Comparison of ENCODE assay signal across 8 cellular contexts in genomic region chr11:13343931-13344717, GRCh38.
DNase-seq lines count a peak whose midpoint lies in the region; ATAC-seq, FAIRE-seq and TF ChIP-seq lines count a peak whose summit lies in the region.

No MANE protein-coding gene starts in this region.

- H3K4me3 ChIP-seq in DND-41 (ENCODE audit: low read depth in 1 of 2, low read length in 2 of 2) (no peak overlapping the region), adrenal gland (no peak overlapping the region), small intestine (ENCODE audit: low read depth in 1 of 2, low read length in 2 of 2) (no peak overlapping the region)

- peak; percentile 77 for DNase-seq in DND-41
- DNase-seq in H4 (ENCODE audit: low spot score) = peak; percentile 81
- DNase-seq in NCI-H1105 treated with DMSO at 0.1 percent for 48 hours (lab: John Stamatoyannopoulos, UW) = peak; percentile 73
- peak; percentile 37 to 70 (median 44) for DNase-seq in T-helper 17 cell
- DNase-seq in adrenal gland = peak; percentile 62 to 90 (median 73)
- peak; percentile 74 for DNase-seq in hepatic stellate cell (ENCODE audit: low spot score)
- DNase-seq in small intestine = peak; percentile 81

- H3K9me3 ChIP-seq in DND-41 (ENCODE audit: insufficient read depth, low read length, severe bottlenecking) = no peaks in the 10 kb centered on the region
- H3K9me3 ChIP-seq in T-helper 17 cell (ENCODE audit: control insufficient read depth, low read length, poor library complexity, severe bottlenecking) = no peaks in the 10 kb centered on the region
- no peaks in the 10 kb centered on the region for H3K9me3 ChIP-seq in adrenal gland (replicated peaks in 1 of 3)
- H3K9me3 ChIP-seq in small intestine (ENCODE audit: control insufficient read depth, low read depth) = no peaks in the 10 kb centered on the region

- no peak overlapping the region for H2AFZ ChIP-seq in DND-41 (ENCODE audit: low read depth, low read length)

- no peak overlapping the region for H3K4me2 ChIP-seq in DND-41 (ENCODE audit: insufficient read depth, low read length)

- peak overlapping the region; percentile 87 for H3K27ac Mint-ChIP-seq in T-helper 17 cell

- H3K27me3 ChIP-seq in DND-41 (ENCODE audit: insufficient read depth, low read length, poor library complexity) (no peaks in the 10 kb centered on the region), adrenal gland (no peaks in the 10 kb centered on the region), small intestine (ENCODE audit: control insufficient read depth in 2 of 2, insufficient read depth in 2 of 2, low read length in 2 of 2) (no peaks in the 10 kb centered on the region)

- TF ChIP-seq CTCF in DND-41 (IDR thresholded peaks at IDR 0.05; ENCODE audit: borderline replicate concordance, extremely low read depth, low read length, poor library complexity, severe bottlenecking) (peak; percentile 91), adrenal gland (IDR thresholded peaks at IDR 0.05) (peak; percentile 77 to 88 (median 85))

- no peak for FAIRE-seq in small intestine (lab: Jason Lieb, UNC)

- H3K4me1 Mint-ChIP-seq in T-helper 17 cell = peaks cover 65% of the 10 kb centered on the region

- intact Hi-C loops in adrenal gland (cut with DNase I) = loop anchor here (5.0 kb wide), 1 partner anchor 132 kb away; no protein-coding TSS in a partner anchor

- peak overlapping the region; percentile 33 for H3K4me3 Mint-ChIP-seq in T-helper 17 cell

- H3K36me3 ChIP-seq in DND-41 (ENCODE audit: insufficient read depth, low read length) (no peaks in the 10 kb centered on the region), adrenal gland (replicated peaks in 1 of 2) (no peaks in the 10 kb centered on the region), small intestine (ENCODE audit: control insufficient read depth in 2 of 2, insufficient read depth in 2 of 2, low read length in 2 of 2) (no peaks in the 10 kb centered on the region)

- no peak for TF ChIP-seq POLR2A in adrenal gland (IDR thresholded peaks at IDR 0.05)

- H4K20me1 ChIP-seq in DND-41 (ENCODE audit: insufficient read depth, low read length) = peaks cover 46% of the 10 kb centered on the region

- ATAC-seq in DND-41 (ENCODE audit: insufficient read depth, low read depth) = peak; percentile 82
- peak; percentile 68 for ATAC-seq in T-helper 17 cell
- ATAC-seq in HG03159 (IDR thresholded peaks at IDR 0.05; ENCODE audit: unreplicated experiment) = no peak

- H3K27ac ChIP-seq in DND-41 (ENCODE audit: low read length) (no peak overlapping the region), adrenal gland (no peak overlapping the region), small intestine (ENCODE audit: low read depth in 1 of 2, low read length in 1 of 2) (no peak overlapping the region)

- 63 to 68% (median 64%) methylated on average over 9 to 10 of the region's 10 CpGs for WGBS in adrenal gland, 4 donors
- WGBS in small intestine, 3 donors = 68 to 70% (median 69%) methylated on average over 10 of the region's 10 CpGs

- H3K79me2 ChIP-seq in DND-41 (ENCODE audit: insufficient read depth, low read length) = peaks cover 3% of the 10 kb centered on the region

- H3K4me1 ChIP-seq in DND-41 (ENCODE audit: insufficient read depth, low read length) (peaks cover under 1% of the 10 kb centered on the region; the same call in 1 of the 2 replicates), adrenal gland (replicated peaks in 1 of 2) (peaks cover 0 to 17% of the 10 kb centered on the region in 2 donors), small intestine (ENCODE audit: control insufficient read depth in 2 of 2, insufficient read depth in 1 of 2, low read depth in 1 of 2, low read length in 1 of 2) (peaks cover 0 to 9% of the 10 kb centered on the region in 2 donors)

- no peaks in the 10 kb centered on the region for H3K27me3 Mint-ChIP-seq in T-helper 17 cell

- peaks cover 8% of the 10 kb centered on the region for H3K36me3 Mint-ChIP-seq in T-helper 17 cell (ENCODE audit: low read depth)

- no peak overlapping the region for H3K9ac ChIP-seq in DND-41 (ENCODE audit: low read depth, low read length)
